Comparison of ENCODE assay signal across 22 cellular contexts in genomic region chr6:36586606-36587005, GRCh38.
"Had no signal": no experiment of that assay in that cellular context is flagged by ENCODE, and none has a peak within 500 bp of the region (broad histone marks: within the 10 kb centered on the region; RNA-seq: fewer than 3 reads in every experiment).

No MANE protein-coding gene starts in this region.

- H3K36me3 ChIP-seq: ascending aorta had no signal

- ATAC-seq: activated CD8-positive, alpha-beta memory T cell treated with anti-CD3 and anti-CD28 coated beads, Interleukin-2, amount 10 ng/mL, durations not matched to agents 7 days and 5 days; T-helper 17 cell; WTC11 had no signal

- H3K9me3 Mint-ChIP-seq: activated CD4-positive, alpha-beta T cell treated with anti-CD3 and anti-CD28 coated beads, Interleukin-2, amount 10 ng/mL, durations not matched to agents 24 days and 14 days; activated naive CD4-positive, alpha-beta T cell treated with anti-CD3 and anti-CD28 coated beads, Interleukin-2, amount 50 U/mL, for 24 hours; activated T-cell treated with anti-CD3 and anti-CD28 coated beads, Interleukin-2, amount 50 U/mL, for 24 hours; activated T-helper 1 cell treated with anti-CD3 and anti-CD28 coated beads, Interleukin-12 subunit alpha, Interleukin-12 subunit beta, Interleukin-2, Interleukin-4 antibody, amounts not matched to agents 30 ng/mL and 10 ng/mL and 1 ng/mL, durations not matched to agents 14 hours and 24 hours and 36 hours; brain; central memory CD8-positive, alpha-beta T cell; WTC11 had no signal

- H3K27me3 Mint-ChIP-seq: activated CD8-positive, alpha-beta memory T cell treated with anti-CD3 and anti-CD28 coated beads, Interleukin-2, amount 10 ng/mL, durations not matched to agents 7 days and 5 days; activated naive CD4-positive, alpha-beta T cell treated with anti-CD3 and anti-CD28 coated beads, Interleukin-2, amount 50 U/mL, for 24 hours; activated T-cell treated with anti-CD3 and anti-CD28 coated beads, Interleukin-2, amount 50 U/mL, for 24 hours; central memory CD8-positive, alpha-beta T cell; T-helper 17 cell had no signal

- H3K4me3 Mint-ChIP-seq: activated CD4-positive, alpha-beta T cell treated with anti-CD3 and anti-CD28 coated beads, Interleukin-2, amount 10 ng/mL, durations not matched to agents 24 days and 14 days; activated CD8-positive, alpha-beta memory T cell treated with anti-CD3 and anti-CD28 coated beads, Interleukin-2, amount 10 ng/mL, durations not matched to agents 7 days and 5 days; activated naive CD4-positive, alpha-beta T cell treated with anti-CD3 and anti-CD28 coated beads, Interleukin-2, amount 50 U/mL, for 24 hours; activated T-cell treated with anti-CD3 and anti-CD28 coated beads, Interleukin-2, amount 50 U/mL, for 24 hours; activated T-helper 1 cell treated with anti-CD3 and anti-CD28 coated beads, Interleukin-12 subunit alpha, Interleukin-12 subunit beta, Interleukin-2, Interleukin-4 antibody, amounts not matched to agents 30 ng/mL and 10 ng/mL and 1 ng/mL, durations not matched to agents 14 hours and 24 hours and 36 hours; brain; central memory CD8-positive, alpha-beta T cell; T-helper 17 cell; WTC11 had no signal

- H3K9me3 ChIP-seq: ascending aorta had no signal

- H3K27ac ChIP-seq: ascending aorta had no signal

- H3K27ac Mint-ChIP-seq: activated CD4-positive, alpha-beta T cell treated with anti-CD3 and anti-CD28 coated beads, Interleukin-2, amount 10 ng/mL, durations not matched to agents 24 days and 14 days; activated CD8-positive, alpha-beta memory T cell treated with anti-CD3 and anti-CD28 coated beads, Interleukin-2, amount 10 ng/mL, durations not matched to agents 7 days and 5 days; activated naive CD4-positive, alpha-beta T cell treated with anti-CD3 and anti-CD28 coated beads, Interleukin-2, amount 50 U/mL, for 24 hours; activated T-cell treated with anti-CD3 and anti-CD28 coated beads, Interleukin-2, amount 50 U/mL, for 24 hours; activated T-helper 1 cell treated with anti-CD3 and anti-CD28 coated beads, Interleukin-12 subunit alpha, Interleukin-12 subunit beta, Interleukin-2, Interleukin-4 antibody, amounts not matched to agents 30 ng/mL and 10 ng/mL and 1 ng/mL, durations not matched to agents 14 hours and 24 hours and 36 hours; brain; T-helper 17 cell; WTC11 had no signal

- H3K4me3 ChIP-seq: ascending aorta had no signal

- H3K4me1 ChIP-seq: ascending aorta had no signal

- DNase-seq: activated CD4-positive, alpha-beta T cell treated with anti-CD3 and anti-CD28 coated beads for 1 hour; activated CD4-positive, alpha-beta T cell treated with anti-CD3 and anti-CD28 coated beads, Interleukin-2, amount 10 ng/mL, durations not matched to agents 24 days and 14 days; activated CD4-positive, alpha-beta T cell treated with anti-CD3 and anti-CD28 coated beads, Interleukin-2, amount 50 U/mL, for 48 hours; activated CD8-positive, alpha-beta memory T cell treated with anti-CD3 and anti-CD28 coated beads, Interleukin-2, amount 10 ng/mL, durations not matched to agents 7 days and 5 days; activated effector memory CD4-positive, alpha-beta T cell treated with Interleukin-2 at 50 U/mL for 16 hours; activated naive CD4-positive, alpha-beta T cell; activated T-cell treated with anti-CD3 and anti-CD28 coated beads, Interleukin-2, amount 50 U/mL, for 24 hours; amniotic stem cell; NCI-H1092 treated with DMSO at 0.1 percent for 48 hours; NCI-H1417 treated with DMSO at 0.1 percent for 48 hours; NCI-H1694 treated with DMSO at 0.1 percent for 48 hours; NCI-H2029 treated with DMSO at 0.1 percent for 48 hours; NCI-H446; SIG-M5; T-helper 17 cell; T-helper 9 cell had no signal

- H3K36me3 Mint-ChIP-seq: activated CD8-positive, alpha-beta memory T cell treated with anti-CD3 and anti-CD28 coated beads, Interleukin-2, amount 10 ng/mL, durations not matched to agents 7 days and 5 days; activated naive CD4-positive, alpha-beta T cell treated with anti-CD3 and anti-CD28 coated beads, Interleukin-2, amount 50 U/mL, for 24 hours; brain; WTC11 had no signal

- H3K27me3 ChIP-seq: ascending aorta had no signal

- H3K4me1 Mint-ChIP-seq: activated CD4-positive, alpha-beta T cell treated with anti-CD3 and anti-CD28 coated beads, Interleukin-2, amount 10 ng/mL, durations not matched to agents 24 days and 14 days; brain; WTC11 had no signal
